In the genomic region with DNA sequence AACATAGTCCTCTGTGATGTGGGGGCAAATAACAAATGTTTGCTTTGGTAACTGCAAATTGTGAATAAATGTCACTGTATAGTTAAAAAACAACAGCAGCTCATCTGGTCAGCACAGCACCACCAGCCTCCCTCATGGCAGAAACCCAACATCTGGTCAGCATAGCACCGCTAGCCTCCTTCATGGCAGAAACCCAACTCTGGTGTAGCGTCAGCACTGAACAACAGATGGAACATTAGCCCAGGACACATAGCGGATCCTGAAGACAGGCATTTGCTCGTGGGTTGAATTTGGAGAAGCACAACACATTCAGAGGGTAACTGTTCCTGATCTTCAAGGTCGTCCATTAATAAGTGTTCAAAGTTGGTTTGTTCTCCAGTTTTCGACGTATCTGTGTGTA, we compare ENCODE assay signal across 1 cellular context.
TF ChIP-seq lines count a peak whose summit lies in the region.

No MANE protein-coding gene starts in this region.

TF ChIP-seq in HepG2, 621 proteins besides CTCF, POLR2A, EP300 and RAD21 (continued from another document):
- TF ChIP-seq, protein P1, sequence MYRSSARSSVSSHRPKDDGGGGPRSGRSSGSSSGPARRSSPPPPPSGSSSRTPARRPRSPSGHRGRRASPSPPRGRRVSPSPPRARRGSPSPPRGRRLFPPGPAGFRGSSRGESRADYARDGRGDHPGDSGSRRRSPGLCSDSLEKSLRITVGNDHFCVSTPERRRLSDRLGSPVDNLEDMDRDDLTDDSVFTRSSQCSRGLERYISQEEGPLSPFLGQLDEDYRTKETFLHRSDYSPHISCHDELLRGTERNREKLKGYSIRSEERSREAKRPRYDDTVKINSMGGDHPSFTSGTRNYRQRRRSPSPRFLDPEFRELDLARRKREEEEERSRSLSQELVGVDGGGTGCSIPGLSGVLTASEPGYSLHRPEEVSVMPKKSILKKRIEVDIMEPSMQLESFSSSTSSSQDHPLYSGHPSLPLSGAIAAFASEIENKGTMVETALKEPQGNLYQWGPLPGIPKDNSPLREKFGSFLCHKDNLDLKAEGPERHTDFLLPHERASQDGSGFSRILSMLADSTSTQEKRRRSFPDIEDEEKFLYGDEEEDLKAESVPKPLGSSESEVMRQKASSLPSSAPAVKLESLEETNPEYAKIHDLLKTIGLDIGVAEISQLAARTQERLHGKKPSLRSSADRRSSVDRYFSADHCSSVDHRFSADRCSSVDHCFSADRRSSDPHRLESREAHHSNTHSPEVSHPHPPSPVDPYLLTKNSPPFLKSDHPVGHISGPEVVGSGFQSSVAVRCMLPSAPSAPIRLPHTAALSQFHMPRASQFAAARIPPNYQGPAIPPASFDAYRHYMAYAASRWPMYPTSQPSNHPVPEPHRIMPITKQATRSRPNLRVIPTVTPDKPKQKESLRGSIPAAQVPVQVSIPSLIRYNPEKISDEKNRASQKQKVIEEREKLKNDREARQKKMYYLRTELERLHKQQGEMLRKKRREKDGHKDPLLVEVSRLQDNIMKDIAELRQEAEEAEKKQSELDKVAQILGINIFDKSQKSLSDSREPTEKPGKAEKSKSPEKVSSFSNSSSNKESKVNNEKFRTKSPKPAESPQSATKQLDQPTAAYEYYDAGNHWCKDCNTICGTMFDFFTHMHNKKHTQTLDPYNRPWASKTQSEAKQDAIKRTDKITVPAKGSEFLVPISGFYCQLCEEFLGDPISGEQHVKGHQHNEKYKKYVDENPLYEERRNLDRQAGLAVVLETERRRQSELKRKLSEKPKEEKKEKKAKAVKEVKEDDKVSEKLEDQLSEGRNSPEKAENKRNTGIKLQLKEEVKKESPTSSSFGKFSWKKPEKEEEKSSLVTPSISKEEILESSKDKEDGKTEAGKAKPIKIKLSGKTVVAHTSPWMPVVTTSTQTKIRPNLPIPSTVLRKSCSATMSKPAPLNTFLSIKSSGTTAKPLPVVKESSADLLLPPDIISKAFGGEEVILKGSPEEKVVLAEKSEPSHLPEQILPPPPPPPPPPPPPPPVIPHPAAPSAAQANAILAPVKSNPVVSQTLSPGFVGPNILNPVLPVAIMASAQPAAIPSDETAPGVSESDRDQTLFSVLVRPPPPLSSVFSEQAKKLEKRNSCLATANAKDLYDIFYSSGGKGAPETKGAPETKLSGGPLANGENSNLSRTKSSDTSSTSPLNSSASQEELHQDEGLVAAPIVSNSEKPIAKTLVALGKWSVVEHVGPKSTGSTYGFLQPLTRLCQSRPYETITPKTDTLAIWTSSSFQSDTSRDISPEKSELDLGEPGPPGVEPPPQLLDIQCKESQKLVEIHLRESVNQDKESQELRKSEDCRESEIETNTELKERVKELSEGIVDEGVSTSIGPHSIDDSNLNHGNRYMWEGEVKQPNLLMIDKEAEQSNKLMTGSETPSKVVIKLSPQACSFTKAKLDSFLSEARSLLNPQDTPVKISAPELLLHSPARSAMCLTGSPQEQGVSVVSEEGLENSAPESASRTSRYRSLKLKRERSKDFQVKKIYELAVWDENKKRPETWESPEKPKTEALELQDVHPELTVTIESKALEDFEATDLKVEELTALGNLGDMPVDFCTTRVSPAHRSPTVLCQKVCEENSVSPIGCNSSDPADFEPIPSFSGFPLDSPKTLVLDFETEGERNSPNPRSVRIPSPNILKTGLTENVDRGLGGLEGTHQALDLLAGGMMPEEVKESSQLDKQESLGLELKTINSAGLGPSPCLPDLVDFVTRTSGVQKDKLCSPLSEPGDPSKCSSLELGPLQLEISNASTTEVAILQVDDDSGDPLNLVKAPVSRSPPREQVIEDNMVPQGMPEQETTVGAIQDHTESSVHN (CRISPR knock-in tag; IDR thresholded peaks at IDR 0.05): no peak
- TF ChIP-seq, protein P2, sequence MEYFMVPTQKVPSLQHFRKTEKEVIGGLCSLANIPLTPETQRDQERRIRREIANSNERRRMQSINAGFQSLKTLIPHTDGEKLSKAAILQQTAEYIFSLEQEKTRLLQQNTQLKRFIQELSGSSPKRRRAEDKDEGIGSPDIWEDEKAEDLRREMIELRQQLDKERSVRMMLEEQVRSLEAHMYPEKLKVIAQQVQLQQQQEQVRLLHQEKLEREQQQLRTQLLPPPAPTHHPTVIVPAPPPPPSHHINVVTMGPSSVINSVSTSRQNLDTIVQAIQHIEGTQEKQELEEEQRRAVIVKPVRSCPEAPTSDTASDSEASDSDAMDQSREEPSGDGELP (IDR thresholded peaks at IDR 0.05; ENCODE audit: borderline replicate concordance, low read depth): no peak
- TF ChIP-seq, protein P3, sequence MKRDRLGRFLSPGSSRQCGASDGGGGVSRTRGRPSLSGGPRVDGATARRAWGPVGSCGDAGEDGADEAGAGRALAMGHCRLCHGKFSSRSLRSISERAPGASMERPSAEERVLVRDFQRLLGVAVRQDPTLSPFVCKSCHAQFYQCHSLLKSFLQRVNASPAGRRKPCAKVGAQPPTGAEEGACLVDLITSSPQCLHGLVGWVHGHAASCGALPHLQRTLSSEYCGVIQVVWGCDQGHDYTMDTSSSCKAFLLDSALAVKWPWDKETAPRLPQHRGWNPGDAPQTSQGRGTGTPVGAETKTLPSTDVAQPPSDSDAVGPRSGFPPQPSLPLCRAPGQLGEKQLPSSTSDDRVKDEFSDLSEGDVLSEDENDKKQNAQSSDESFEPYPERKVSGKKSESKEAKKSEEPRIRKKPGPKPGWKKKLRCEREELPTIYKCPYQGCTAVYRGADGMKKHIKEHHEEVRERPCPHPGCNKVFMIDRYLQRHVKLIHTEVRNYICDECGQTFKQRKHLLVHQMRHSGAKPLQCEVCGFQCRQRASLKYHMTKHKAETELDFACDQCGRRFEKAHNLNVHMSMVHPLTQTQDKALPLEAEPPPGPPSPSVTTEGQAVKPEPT (CRISPR knock-in tag; IDR thresholded peaks at IDR 0.05; ENCODE audit: low read depth): no peak
- TF ChIP-seq TOE1 (CRISPR knock-in tag; IDR thresholded peaks at IDR 0.05) (no peak), RCOR2 (CRISPR knock-in tag; IDR thresholded peaks at IDR 0.05) (no peak), SRSF1 (optimal IDR thresholded peaks at IDR 0.05; ENCODE audit: low read depth, low read length) (no peak), REL (CRISPR knock-in tag; conservative IDR thresholded peaks at IDR 0.05) (no peak), ZEB1 (IDR thresholded peaks at IDR 0.05; ENCODE audit: insufficient replicate concordance, low read depth) (no peak), JDP2 (CRISPR knock-in tag; IDR thresholded peaks at IDR 0.05; ENCODE audit: borderline replicate concordance) (no peak), ZFP36L1 (CRISPR knock-in tag; IDR thresholded peaks at IDR 0.05) (no peak)
- TF ChIP-seq, protein P4, sequence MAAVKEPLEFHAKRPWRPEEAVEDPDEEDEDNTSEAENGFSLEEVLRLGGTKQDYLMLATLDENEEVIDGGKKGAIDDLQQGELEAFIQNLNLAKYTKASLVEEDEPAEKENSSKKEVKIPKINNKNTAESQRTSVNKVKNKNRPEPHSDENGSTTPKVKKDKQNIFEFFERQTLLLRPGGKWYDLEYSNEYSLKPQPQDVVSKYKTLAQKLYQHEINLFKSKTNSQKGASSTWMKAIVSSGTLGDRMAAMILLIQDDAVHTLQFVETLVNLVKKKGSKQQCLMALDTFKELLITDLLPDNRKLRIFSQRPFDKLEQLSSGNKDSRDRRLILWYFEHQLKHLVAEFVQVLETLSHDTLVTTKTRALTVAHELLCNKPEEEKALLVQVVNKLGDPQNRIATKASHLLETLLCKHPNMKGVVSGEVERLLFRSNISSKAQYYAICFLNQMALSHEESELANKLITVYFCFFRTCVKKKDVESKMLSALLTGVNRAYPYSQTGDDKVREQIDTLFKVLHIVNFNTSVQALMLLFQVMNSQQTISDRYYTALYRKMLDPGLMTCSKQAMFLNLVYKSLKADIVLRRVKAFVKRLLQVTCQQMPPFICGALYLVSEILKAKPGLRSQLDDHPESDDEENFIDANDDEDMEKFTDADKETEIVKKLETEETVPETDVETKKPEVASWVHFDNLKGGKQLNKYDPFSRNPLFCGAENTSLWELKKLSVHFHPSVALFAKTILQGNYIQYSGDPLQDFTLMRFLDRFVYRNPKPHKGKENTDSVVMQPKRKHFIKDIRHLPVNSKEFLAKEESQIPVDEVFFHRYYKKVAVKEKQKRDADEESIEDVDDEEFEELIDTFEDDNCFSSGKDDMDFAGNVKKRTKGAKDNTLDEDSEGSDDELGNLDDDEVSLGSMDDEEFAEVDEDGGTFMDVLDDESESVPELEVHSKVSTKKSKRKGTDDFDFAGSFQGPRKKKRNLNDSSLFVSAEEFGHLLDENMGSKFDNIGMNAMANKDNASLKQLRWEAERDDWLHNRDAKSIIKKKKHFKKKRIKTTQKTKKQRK (IDR thresholded peaks at IDR 0.05; ENCODE audit: low read length): no peak
